In the genomic region with DNA sequence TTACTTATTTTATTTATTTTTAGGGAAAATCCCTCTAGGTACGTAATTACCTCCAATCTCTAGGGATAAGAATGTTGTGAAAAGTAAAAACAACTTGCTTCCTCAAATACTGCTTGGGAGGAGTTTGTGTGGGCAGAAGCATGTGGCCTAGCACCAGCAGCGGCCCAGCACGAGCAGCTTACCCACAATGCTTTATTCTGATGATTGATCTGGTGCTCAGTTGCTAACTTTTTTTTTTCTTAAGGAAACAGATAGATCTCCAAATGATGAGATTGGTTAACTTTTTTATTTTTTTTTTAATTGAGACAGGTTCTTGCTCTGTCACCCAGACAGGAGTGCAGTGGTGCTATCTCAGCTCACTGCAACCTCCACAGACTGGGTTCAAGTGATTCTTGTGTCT, we compare ENCODE assay signal across 1 cellular context.
A peak's percentile ranks its signal among the peaks of the same experiment; 100 is the strongest.
TF ChIP-seq lines count a peak whose summit lies in the region.

No MANE protein-coding gene starts in this region.

TF ChIP-seq in GM12878, 131 proteins besides CTCF, POLR2A, EP300 and RAD21 (continued from another document):
- 0 out of 2 replicates have a peak, but pooled peaks have one; percentile 58 for TF ChIP-seq NBN (IDR thresholded peaks at IDR 0.05)
- TF ChIP-seq POU2F2 (IDR thresholded peaks at IDR 0.05; ENCODE audit: borderline replicate concordance, low read depth, low read length), result no peak
- no peak for TF ChIP-seq MYC (IDR thresholded peaks at IDR 0.05; ENCODE audit: insufficient read depth, insufficient read length, insufficient replicate concordance, low read length, severe bottlenecking)
- TF ChIP-seq SUPT20H (IDR thresholded peaks at IDR 0.05; ENCODE audit: borderline replicate concordance, control insufficient read depth, low read depth, low read length), result no peak
- TF ChIP-seq KLF5 (IDR thresholded peaks at IDR 0.05; ENCODE audit: partially characterized antibody), result no peak
- TF ChIP-seq KDM1A (IDR thresholded peaks at IDR 0.05; ENCODE audit: borderline replicate concordance), result no peak
- no peak for TF ChIP-seq GABPA (IDR thresholded peaks at IDR 0.05; ENCODE audit: low read depth)
- TF ChIP-seq, protein P1, sequence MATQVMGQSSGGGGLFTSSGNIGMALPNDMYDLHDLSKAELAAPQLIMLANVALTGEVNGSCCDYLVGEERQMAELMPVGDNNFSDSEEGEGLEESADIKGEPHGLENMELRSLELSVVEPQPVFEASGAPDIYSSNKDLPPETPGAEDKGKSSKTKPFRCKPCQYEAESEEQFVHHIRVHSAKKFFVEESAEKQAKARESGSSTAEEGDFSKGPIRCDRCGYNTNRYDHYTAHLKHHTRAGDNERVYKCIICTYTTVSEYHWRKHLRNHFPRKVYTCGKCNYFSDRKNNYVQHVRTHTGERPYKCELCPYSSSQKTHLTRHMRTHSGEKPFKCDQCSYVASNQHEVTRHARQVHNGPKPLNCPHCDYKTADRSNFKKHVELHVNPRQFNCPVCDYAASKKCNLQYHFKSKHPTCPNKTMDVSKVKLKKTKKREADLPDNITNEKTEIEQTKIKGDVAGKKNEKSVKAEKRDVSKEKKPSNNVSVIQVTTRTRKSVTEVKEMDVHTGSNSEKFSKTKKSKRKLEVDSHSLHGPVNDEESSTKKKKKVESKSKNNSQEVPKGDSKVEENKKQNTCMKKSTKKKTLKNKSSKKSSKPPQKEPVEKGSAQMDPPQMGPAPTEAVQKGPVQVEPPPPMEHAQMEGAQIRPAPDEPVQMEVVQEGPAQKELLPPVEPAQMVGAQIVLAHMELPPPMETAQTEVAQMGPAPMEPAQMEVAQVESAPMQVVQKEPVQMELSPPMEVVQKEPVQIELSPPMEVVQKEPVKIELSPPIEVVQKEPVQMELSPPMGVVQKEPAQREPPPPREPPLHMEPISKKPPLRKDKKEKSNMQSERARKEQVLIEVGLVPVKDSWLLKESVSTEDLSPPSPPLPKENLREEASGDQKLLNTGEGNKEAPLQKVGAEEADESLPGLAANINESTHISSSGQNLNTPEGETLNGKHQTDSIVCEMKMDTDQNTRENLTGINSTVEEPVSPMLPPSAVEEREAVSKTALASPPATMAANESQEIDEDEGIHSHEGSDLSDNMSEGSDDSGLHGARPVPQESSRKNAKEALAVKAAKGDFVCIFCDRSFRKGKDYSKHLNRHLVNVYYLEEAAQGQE (IDR thresholded peaks at IDR 0.05; ENCODE audit: low read depth, low read length), result no peak
- no peak for TF ChIP-seq ZNF622 (IDR thresholded peaks at IDR 0.05)
- 0 out of 2 replicates have a peak, but pooled peaks have one; percentile 11 for TF ChIP-seq JUNB (IDR thresholded peaks at IDR 0.05)
- no peak for TF ChIP-seq MTA2 (IDR thresholded peaks at IDR 0.05; ENCODE audit: low read depth)
- TF ChIP-seq PAX8 (IDR thresholded peaks at IDR 0.05), result no peak
- no peak for TF ChIP-seq TCF7 (IDR thresholded peaks at IDR 0.05; ENCODE audit: borderline replicate concordance)
- 0 out of 2 replicates have a peak, but pooled peaks have one; percentile 32 for TF ChIP-seq NFIC (IDR thresholded peaks at IDR 0.05; ENCODE audit: low read depth, low read length)
- no peak for TF ChIP-seq CHD1 (IDR thresholded peaks at IDR 0.05; ENCODE audit: low read depth, low read length)
- TF ChIP-seq, protein P2, sequence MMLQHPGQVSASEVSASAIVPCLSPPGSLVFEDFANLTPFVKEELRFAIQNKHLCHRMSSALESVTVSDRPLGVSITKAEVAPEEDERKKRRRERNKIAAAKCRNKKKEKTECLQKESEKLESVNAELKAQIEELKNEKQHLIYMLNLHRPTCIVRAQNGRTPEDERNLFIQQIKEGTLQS (IDR thresholded peaks at IDR 0.05; ENCODE audit: borderline replicate concordance, extremely low read depth, low read depth, low read length), result no peak
- TF ChIP-seq IKZF2 (IDR thresholded peaks at IDR 0.05), result peak in 1 of 2 experiments; percentile 43; a peak in 1 of 4 replicates
- no peak for TF ChIP-seq EED (IDR thresholded peaks at IDR 0.05; ENCODE audit: low read depth)
- TF ChIP-seq CBX3 (IDR thresholded peaks at IDR 0.05; ENCODE audit: borderline replicate concordance, low read depth), result no peak
- TF ChIP-seq ZNF384 (IDR thresholded peaks at IDR 0.05; ENCODE audit: borderline replicate concordance, low read depth, low read length), result peak; percentile 51
- TF ChIP-seq STAT1 (conservative IDR thresholded peaks at IDR 0.05), result no peak
- TF ChIP-seq NR2F1 (conservative IDR thresholded peaks at IDR 0.05), result no peak
- TF ChIP-seq, protein P3, sequence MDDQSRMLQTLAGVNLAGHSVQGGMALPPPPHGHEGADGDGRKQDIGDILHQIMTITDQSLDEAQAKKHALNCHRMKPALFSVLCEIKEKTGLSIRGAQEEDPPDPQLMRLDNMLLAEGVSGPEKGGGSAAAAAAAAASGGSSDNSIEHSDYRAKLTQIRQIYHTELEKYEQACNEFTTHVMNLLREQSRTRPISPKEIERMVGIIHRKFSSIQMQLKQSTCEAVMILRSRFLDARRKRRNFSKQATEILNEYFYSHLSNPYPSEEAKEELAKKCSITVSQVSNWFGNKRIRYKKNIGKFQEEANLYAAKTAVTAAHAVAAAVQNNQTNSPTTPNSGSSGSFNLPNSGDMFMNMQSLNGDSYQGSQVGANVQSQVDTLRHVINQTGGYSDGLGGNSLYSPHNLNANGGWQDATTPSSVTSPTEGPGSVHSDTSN (IDR thresholded peaks at IDR 0.05; ENCODE audit: insufficient replicate concordance, low read depth, low read length), result peak; percentile 64
- TF ChIP-seq ATF7 (IDR thresholded peaks at IDR 0.05; ENCODE audit: low read depth), result peak; percentile 22; the same call in 1 of the 2 replicates
- TF ChIP-seq ZSCAN29 (IDR thresholded peaks at IDR 0.05), result no peak
- TF ChIP-seq RFX5 (IDR thresholded peaks at IDR 0.05; ENCODE audit: low read depth, low read length), result no peak
- TF ChIP-seq FOXK2 (IDR thresholded peaks at IDR 0.05), result no peak
- TF ChIP-seq CBFB (IDR thresholded peaks at IDR 0.05; ENCODE audit: low read depth), result no peak
- peak; percentile 70 for TF ChIP-seq RAD51 (IDR thresholded peaks at IDR 0.05)
- TF ChIP-seq MXI1 (IDR thresholded peaks at IDR 0.05; ENCODE audit: low read depth, low read length), result no peak
- TF ChIP-seq, protein P4, sequence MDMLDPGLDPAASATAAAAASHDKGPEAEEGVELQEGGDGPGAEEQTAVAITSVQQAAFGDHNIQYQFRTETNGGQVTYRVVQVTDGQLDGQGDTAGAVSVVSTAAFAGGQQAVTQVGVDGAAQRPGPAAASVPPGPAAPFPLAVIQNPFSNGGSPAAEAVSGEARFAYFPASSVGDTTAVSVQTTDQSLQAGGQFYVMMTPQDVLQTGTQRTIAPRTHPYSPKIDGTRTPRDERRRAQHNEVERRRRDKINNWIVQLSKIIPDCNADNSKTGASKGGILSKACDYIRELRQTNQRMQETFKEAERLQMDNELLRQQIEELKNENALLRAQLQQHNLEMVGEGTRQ (IDR thresholded peaks at IDR 0.05; ENCODE audit: borderline replicate concordance, low read depth, low read length), result no peak
- 0 out of 2 replicates have a peak, but pooled peaks have one; percentile 32 for TF ChIP-seq BCL11A (IDR thresholded peaks at IDR 0.05; ENCODE audit: low read depth, low read length)
- TF ChIP-seq, protein P5, sequence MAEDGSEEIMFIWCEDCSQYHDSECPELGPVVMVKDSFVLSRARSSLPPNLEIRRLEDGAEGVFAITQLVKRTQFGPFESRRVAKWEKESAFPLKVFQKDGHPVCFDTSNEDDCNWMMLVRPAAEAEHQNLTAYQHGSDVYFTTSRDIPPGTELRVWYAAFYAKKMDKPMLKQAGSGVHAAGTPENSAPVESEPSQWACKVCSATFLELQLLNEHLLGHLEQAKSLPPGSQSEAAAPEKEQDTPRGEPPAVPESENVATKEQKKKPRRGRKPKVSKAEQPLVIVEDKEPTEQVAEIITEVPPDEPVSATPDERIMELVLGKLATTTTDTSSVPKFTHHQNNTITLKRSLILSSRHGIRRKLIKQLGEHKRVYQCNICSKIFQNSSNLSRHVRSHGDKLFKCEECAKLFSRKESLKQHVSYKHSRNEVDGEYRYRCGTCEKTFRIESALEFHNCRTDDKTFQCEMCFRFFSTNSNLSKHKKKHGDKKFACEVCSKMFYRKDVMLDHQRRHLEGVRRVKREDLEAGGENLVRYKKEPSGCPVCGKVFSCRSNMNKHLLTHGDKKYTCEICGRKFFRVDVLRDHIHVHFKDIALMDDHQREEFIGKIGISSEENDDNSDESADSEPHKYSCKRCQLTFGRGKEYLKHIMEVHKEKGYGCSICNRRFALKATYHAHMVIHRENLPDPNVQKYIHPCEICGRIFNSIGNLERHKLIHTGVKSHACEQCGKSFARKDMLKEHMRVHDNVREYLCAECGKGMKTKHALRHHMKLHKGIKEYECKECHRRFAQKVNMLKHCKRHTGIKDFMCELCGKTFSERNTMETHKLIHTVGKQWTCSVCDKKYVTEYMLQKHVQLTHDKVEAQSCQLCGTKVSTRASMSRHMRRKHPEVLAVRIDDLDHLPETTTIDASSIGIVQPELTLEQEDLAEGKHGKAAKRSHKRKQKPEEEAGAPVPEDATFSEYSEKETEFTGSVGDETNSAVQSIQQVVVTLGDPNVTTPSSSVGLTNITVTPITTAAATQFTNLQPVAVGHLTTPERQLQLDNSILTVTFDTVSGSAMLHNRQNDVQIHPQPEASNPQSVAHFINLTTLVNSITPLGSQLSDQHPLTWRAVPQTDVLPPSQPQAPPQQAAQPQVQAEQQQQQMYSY (CRISPR knock-in tag; IDR thresholded peaks at IDR 0.05), result no peak
- no peak for TF ChIP-seq SMC3 (IDR thresholded peaks at IDR 0.05; ENCODE audit: borderline replicate concordance, low read length)
- no peak for TF ChIP-seq FOS (IDR thresholded peaks at IDR 0.05; ENCODE audit: borderline replicate concordance, extremely low read depth, insufficient read length)
- TF ChIP-seq, protein P6, sequence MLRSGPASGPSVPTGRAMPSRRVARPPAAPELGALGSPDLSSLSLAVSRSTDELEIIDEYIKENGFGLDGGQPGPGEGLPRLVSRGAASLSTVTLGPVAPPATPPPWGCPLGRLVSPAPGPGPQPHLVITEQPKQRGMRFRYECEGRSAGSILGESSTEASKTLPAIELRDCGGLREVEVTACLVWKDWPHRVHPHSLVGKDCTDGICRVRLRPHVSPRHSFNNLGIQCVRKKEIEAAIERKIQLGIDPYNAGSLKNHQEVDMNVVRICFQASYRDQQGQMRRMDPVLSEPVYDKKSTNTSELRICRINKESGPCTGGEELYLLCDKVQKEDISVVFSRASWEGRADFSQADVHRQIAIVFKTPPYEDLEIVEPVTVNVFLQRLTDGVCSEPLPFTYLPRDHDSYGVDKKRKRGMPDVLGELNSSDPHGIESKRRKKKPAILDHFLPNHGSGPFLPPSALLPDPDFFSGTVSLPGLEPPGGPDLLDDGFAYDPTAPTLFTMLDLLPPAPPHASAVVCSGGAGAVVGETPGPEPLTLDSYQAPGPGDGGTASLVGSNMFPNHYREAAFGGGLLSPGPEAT (IDR thresholded peaks at IDR 0.05; ENCODE audit: low read depth), result no peak
- TF ChIP-seq, protein P7, sequence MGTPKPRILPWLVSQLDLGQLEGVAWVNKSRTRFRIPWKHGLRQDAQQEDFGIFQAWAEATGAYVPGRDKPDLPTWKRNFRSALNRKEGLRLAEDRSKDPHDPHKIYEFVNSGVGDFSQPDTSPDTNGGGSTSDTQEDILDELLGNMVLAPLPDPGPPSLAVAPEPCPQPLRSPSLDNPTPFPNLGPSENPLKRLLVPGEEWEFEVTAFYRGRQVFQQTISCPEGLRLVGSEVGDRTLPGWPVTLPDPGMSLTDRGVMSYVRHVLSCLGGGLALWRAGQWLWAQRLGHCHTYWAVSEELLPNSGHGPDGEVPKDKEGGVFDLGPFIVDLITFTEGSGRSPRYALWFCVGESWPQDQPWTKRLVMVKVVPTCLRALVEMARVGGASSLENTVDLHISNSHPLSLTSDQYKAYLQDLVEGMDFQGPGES (IDR thresholded peaks at IDR 0.05), result no peak
- no peak for TF ChIP-seq HDGF (IDR thresholded peaks at IDR 0.05)
- TF ChIP-seq TBL1XR1 (IDR thresholded peaks at IDR 0.05; ENCODE audit: low read depth, low read length), result no peak
- TF ChIP-seq MEF2B (IDR thresholded peaks at IDR 0.05; ENCODE audit: partially characterized antibody, poor library complexity, severe bottlenecking), result peak; percentile 59
- TF ChIP-seq DPF2 (IDR thresholded peaks at IDR 0.05), result no peak
- no peak for TF ChIP-seq NFYA (IDR thresholded peaks at IDR 0.05; ENCODE audit: borderline replicate concordance, low read depth, low read length)
- TF ChIP-seq, protein P8, sequence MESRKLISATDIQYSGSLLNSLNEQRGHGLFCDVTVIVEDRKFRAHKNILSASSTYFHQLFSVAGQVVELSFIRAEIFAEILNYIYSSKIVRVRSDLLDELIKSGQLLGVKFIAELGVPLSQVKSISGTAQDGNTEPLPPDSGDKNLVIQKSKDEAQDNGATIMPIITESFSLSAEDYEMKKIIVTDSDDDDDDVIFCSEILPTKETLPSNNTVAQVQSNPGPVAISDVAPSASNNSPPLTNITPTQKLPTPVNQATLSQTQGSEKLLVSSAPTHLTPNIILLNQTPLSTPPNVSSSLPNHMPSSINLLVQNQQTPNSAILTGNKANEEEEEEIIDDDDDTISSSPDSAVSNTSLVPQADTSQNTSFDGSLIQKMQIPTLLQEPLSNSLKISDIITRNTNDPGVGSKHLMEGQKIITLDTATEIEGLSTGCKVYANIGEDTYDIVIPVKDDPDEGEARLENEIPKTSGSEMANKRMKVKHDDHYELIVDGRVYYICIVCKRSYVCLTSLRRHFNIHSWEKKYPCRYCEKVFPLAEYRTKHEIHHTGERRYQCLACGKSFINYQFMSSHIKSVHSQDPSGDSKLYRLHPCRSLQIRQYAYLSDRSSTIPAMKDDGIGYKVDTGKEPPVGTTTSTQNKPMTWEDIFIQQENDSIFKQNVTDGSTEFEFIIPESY (IDR thresholded peaks at IDR 0.05), result no peak; the same call in 1 of the 2 replicates
- TF ChIP-seq CEBPB (IDR thresholded peaks at IDR 0.05; ENCODE audit: borderline replicate concordance in 1 of 2, low read depth in 2 of 2, low read length in 2 of 2), result no peak
- no peak for TF ChIP-seq ZNF24 (IDR thresholded peaks at IDR 0.05)
- TF ChIP-seq EGR1 (IDR thresholded peaks at IDR 0.05; ENCODE audit: borderline replicate concordance in 1 of 2, low read depth in 2 of 2, low read length in 2 of 2), result no peak
- TF ChIP-seq RB1 (IDR thresholded peaks at IDR 0.05; ENCODE audit: borderline replicate concordance), result no peak
- TF ChIP-seq, protein P9, sequence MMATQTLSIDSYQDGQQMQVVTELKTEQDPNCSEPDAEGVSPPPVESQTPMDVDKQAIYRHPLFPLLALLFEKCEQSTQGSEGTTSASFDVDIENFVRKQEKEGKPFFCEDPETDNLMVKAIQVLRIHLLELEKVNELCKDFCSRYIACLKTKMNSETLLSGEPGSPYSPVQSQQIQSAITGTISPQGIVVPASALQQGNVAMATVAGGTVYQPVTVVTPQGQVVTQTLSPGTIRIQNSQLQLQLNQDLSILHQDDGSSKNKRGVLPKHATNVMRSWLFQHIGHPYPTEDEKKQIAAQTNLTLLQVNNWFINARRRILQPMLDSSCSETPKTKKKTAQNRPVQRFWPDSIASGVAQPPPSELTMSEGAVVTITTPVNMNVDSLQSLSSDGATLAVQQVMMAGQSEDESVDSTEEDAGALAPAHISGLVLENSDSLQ (IDR thresholded peaks at IDR 0.05), result peak; percentile 75
- TF ChIP-seq ZNF207 (IDR thresholded peaks at IDR 0.05; ENCODE audit: borderline replicate concordance), result no peak
TF ChIP-seq in GM12878: peak in this region for 16.
